In genomic region chr11:833849-834311, GRCh38 we compare ENCODE assay signal across 9 cellular contexts. TPM values are rescaled to one million over a fixed set of nuclear protein-coding genes. Genes with fewer than 3 reads are reported as not detected.
DNase-seq lines count a peak whose midpoint lies in the region; ATAC-seq and TF ChIP-seq lines count a peak whose summit lies in the region.
"Had no signal": no experiment of that assay in that cellular context is flagged by ENCODE, and none has a peak within 500 bp of the region (broad histone marks: within the 10 kb centered on the region; RNA-seq: fewer than 3 reads in every experiment).

No MANE protein-coding gene starts in this region.

- no peaks in the 10 kb centered on the region for H3K9me3 Mint-ChIP-seq in activated CD4-positive, alpha-beta T cell treated with anti-CD3 and anti-CD28 coated beads, Interleukin-2, amount 10 ng/mL, durations not matched to agents 24 days and 14 days

- H3K9me3 ChIP-seq in adrenal gland (replicated peaks in 1 of 3) (no peaks in the 10 kb centered on the region), left lung (no peaks in the 10 kb centered on the region), thyroid gland (no peaks in the 10 kb centered on the region)

- TF ChIP-seq CTCF in adrenal gland (IDR thresholded peaks at IDR 0.05) (no peak), left lung (IDR thresholded peaks at IDR 0.05) (no peak), thyroid gland (IDR thresholded peaks at IDR 0.05) (no peak)

- peaks cover 37 to 59% of the 10 kb centered on the region in 2 donors for H3K4me1 ChIP-seq in adrenal gland (replicated peaks in 1 of 2)
- H3K4me1 ChIP-seq in left lung, result peaks cover 38 to 84% of the 10 kb centered on the region in 2 donors
- peaks cover 47 to 53% of the 10 kb centered on the region in 2 donors for H3K4me1 ChIP-seq in thyroid gland

- H3K27ac ChIP-seq in adrenal gland, result peak overlapping the region; percentile 53 to 90 (median 87)
- peak overlapping the region; percentile 83 to 89 for H3K27ac ChIP-seq in left lung
- peak overlapping the region; percentile 50 to 79 (median 74) for H3K27ac ChIP-seq in thyroid gland

- peak overlapping the region; percentile 74 for H3K4me3 Mint-ChIP-seq in activated CD4-positive, alpha-beta T cell treated with anti-CD3 and anti-CD28 coated beads, Interleukin-2, amount 10 ng/mL, durations not matched to agents 24 days and 14 days

- TF ChIP-seq POLR2A in adrenal gland (IDR thresholded peaks at IDR 0.05), result peak in 1 of 2 donors; percentile 22
- no peak for TF ChIP-seq POLR2A in thyroid gland (IDR thresholded peaks at IDR 0.05)
- TF ChIP-seq POLR2A in GM18505 (IDR thresholded peaks at IDR 0.05; ENCODE audit: borderline replicate concordance, extremely low read depth, insufficient read depth, insufficient read length), result no peak

- H3K4me1 Mint-ChIP-seq in activated CD4-positive, alpha-beta T cell treated with anti-CD3 and anti-CD28 coated beads, Interleukin-2, amount 10 ng/mL, durations not matched to agents 24 days and 14 days, result peaks cover 21% of the 10 kb centered on the region

- H3K27me3 ChIP-seq in adrenal gland (no peaks in the 10 kb centered on the region), left lung (peaks cover 7 to 28% of the 10 kb centered on the region in 2 donors), thyroid gland (no peaks in the 10 kb centered on the region)

- DNase-seq in activated CD4-positive, alpha-beta T cell treated with anti-CD3 and anti-CD28 coated beads, Interleukin-2, amount 10 ng/mL, durations not matched to agents 24 days and 14 days, result no peak
- no peak for DNase-seq in activated CD4-positive, alpha-beta T cell treated with anti-CD3 and anti-CD28 coated beads for 4 hours
- DNase-seq in adrenal gland, result peak in 2 of 7 donors; percentile 29 to 60
- no peak for DNase-seq in left lung
- no peak for DNase-seq in thyroid gland
- DNase-seq in NCI-H2107 (lab: John Stamatoyannopoulos, UW), result no peak
- DNase-seq: NCI-H1092 treated with DMSO at 0.1 percent for 48 hours had no signal

- peaks cover 28% of the 10 kb centered on the region for H3K27me3 Mint-ChIP-seq in activated CD4-positive, alpha-beta T cell treated with anti-CD3 and anti-CD28 coated beads, Interleukin-2, amount 10 ng/mL, durations not matched to agents 24 days and 14 days

- H3K36me3 ChIP-seq in adrenal gland (replicated peaks in 1 of 2) (peaks cover 0 to 28% of the 10 kb centered on the region in 2 donors), left lung (peaks cover 0 to 32% of the 10 kb centered on the region in 2 donors), thyroid gland (peaks cover 23 to 27% of the 10 kb centered on the region in 2 donors)

- ATAC-seq in left lung (no peak), GM18505 (IDR thresholded peaks at IDR 0.05; ENCODE audit: unreplicated experiment) (no peak), HG03159 (IDR thresholded peaks at IDR 0.05; ENCODE audit: unreplicated experiment) (no peak)

- H3K4me3 ChIP-seq in adrenal gland, result peak overlapping the region in 2 of 4 donors; percentile 69 to 91
- peak overlapping the region; percentile 71 to 86 for H3K4me3 ChIP-seq in left lung
- peak overlapping the region in 2 of 3 donors; percentile 67 to 77 for H3K4me3 ChIP-seq in thyroid gland (replicated peaks in 1 of 3)

- H3K36me3 Mint-ChIP-seq in activated CD4-positive, alpha-beta T cell treated with anti-CD3 and anti-CD28 coated beads, Interleukin-2, amount 10 ng/mL, durations not matched to agents 24 days and 14 days (ENCODE audit: low read depth), result peaks cover 12% of the 10 kb centered on the region

- WGBS in adrenal gland, 4 donors, result 34 to 57% (median 52%) methylated on average over 6 to 9 of the region's 9 CpGs
- WGBS in thyroid gland, 2 donors, result 54 to 72% methylated on average over 8 to 9 of the region's 9 CpGs

- H3K27ac Mint-ChIP-seq in activated CD4-positive, alpha-beta T cell treated with anti-CD3 and anti-CD28 coated beads, Interleukin-2, amount 10 ng/mL, durations not matched to agents 24 days and 14 days, result no peak overlapping the region

- intact Hi-C loops in activated CD4-positive, alpha-beta T cell treated with anti-CD3 and anti-CD28 coated beads, Interleukin-2, amount 10 ng/mL, durations not matched to agents 24 days and 14 days (cut with micrococcal nuclease), result no loop called here
- intact Hi-C loops in adrenal gland (cut with DNase I) (no loop called here), left lung (cut with DNase I) (no loop called here), thyroid gland (cut with DNase I) (no loop called here)

RNA-seq across cellular contexts. Expression of gene CD151, which starts 1.1 kb away (rescaled TPM):
- 81.0 and 87.3 TPM in 2 replicates for total RNA-seq in activated CD4-positive, alpha-beta T cell treated with anti-CD3 and anti-CD28 coated beads, Interleukin-2, amount 10 ng/mL, durations not matched to agents 24 days and 14 days
- 100 to 1,000 TPM; 182 to 387 (median 330) TPM for total RNA-seq in adrenal gland
- 100 to 1,000 TPM; 111 to 268 (median 246) TPM for polyA plus RNA-seq in adrenal gland
- total RNA-seq in left lung, result 100 to 1,000 TPM; 501 to 815 TPM
- 100 to 1,000 TPM; 135 to 326 (median 298) TPM for total RNA-seq in thyroid gland

RNA-seq across cellular contexts. Expression of gene CRACR2B, which starts 6.2 kb away (rescaled TPM):
- total RNA-seq in activated CD4-positive, alpha-beta T cell treated with anti-CD3 and anti-CD28 coated beads, Interleukin-2, amount 10 ng/mL, durations not matched to agents 24 days and 14 days, result 1.5 and 3.0 TPM in 2 replicates
- total RNA-seq in adrenal gland, result 10 to 100 TPM in 6 of 8 donors, 1 to 10 TPM in 2; 5.9 to 22.6 (median 15.6) TPM
- polyA plus RNA-seq in adrenal gland, result 10 to 100 TPM in 2 of 3 donors, 1 to 10 TPM in 1; 1.0 to 91.3 (median 39.3) TPM
- total RNA-seq in left lung, result 10 to 100 TPM; 22.6 to 32.1 TPM
- 10 to 100 TPM in 2 of 4 donors, 1 to 10 TPM in 2; 4.1 to 21.2 (median 12.3) TPM for total RNA-seq in thyroid gland

RNA-seq across cellular contexts. Expression of gene POLR2L, which starts 8.4 kb away (rescaled TPM):
- 113 and 117 TPM in 2 replicates for total RNA-seq in activated CD4-positive, alpha-beta T cell treated with anti-CD3 and anti-CD28 coated beads, Interleukin-2, amount 10 ng/mL, durations not matched to agents 24 days and 14 days
- total RNA-seq in adrenal gland (100 to 1,000 TPM in 4 of 8 donors, 10 to 100 TPM in 4; 26.2 to 206 (median 108) TPM), left lung (100 to 1,000 TPM; 140 to 227 TPM), thyroid gland (10 to 100 TPM; 17.9 to 89.2 (median 52.4) TPM)
- 100 to 1,000 TPM in 1 of 3 donors, 10 to 100 TPM in 2; 43.3 to 163 (median 96.5) TPM for polyA plus RNA-seq in adrenal gland

RNA-seq across cellular contexts. Expression of gene TSPAN4, which starts 8.8 kb away (rescaled TPM):
- 14.8 and 15.1 TPM in 2 replicates for total RNA-seq in activated CD4-positive, alpha-beta T cell treated with anti-CD3 and anti-CD28 coated beads, Interleukin-2, amount 10 ng/mL, durations not matched to agents 24 days and 14 days
- total RNA-seq in adrenal gland, result 100 to 1,000 TPM in 2 of 8 donors, 10 to 100 TPM in 6; 39.7 to 207 (median 75.4) TPM
- polyA plus RNA-seq in adrenal gland, result 10 to 100 TPM in 2 of 3 donors, 1 to 10 TPM in 1; 5.2 to 50.4 (median 41.2) TPM
- 100 to 1,000 TPM; 129 to 132 TPM for total RNA-seq in left lung
- 100 to 1,000 TPM in 2 of 4 donors, 10 to 100 TPM in 2; 86.1 to 127 (median 107) TPM for total RNA-seq in thyroid gland

RNA-seq across cellular contexts. Expression of gene PNPLA2, which starts 15.2 kb away (rescaled TPM):
- 55.0 and 56.4 TPM in 2 replicates for total RNA-seq in activated CD4-positive, alpha-beta T cell treated with anti-CD3 and anti-CD28 coated beads, Interleukin-2, amount 10 ng/mL, durations not matched to agents 24 days and 14 days
- 100 to 1,000 TPM in 4 of 8 donors, 10 to 100 TPM in 4; 75.9 to 311 (median 124) TPM for total RNA-seq in adrenal gland
- 100 to 1,000 TPM in 2 of 3 donors, 10 to 100 TPM in 1; 46.2 to 403 (median 162) TPM for polyA plus RNA-seq in adrenal gland
- total RNA-seq in left lung, result 100 to 1,000 TPM in 1 of 2 donors, 10 to 100 TPM in 1; 96.3 to 128 TPM
- 10 to 100 TPM; 35.8 to 95.0 (median 57.6) TPM for total RNA-seq in thyroid gland
